Comparison of ENCODE assay signal across 1 cellular context in the genomic region with DNA sequence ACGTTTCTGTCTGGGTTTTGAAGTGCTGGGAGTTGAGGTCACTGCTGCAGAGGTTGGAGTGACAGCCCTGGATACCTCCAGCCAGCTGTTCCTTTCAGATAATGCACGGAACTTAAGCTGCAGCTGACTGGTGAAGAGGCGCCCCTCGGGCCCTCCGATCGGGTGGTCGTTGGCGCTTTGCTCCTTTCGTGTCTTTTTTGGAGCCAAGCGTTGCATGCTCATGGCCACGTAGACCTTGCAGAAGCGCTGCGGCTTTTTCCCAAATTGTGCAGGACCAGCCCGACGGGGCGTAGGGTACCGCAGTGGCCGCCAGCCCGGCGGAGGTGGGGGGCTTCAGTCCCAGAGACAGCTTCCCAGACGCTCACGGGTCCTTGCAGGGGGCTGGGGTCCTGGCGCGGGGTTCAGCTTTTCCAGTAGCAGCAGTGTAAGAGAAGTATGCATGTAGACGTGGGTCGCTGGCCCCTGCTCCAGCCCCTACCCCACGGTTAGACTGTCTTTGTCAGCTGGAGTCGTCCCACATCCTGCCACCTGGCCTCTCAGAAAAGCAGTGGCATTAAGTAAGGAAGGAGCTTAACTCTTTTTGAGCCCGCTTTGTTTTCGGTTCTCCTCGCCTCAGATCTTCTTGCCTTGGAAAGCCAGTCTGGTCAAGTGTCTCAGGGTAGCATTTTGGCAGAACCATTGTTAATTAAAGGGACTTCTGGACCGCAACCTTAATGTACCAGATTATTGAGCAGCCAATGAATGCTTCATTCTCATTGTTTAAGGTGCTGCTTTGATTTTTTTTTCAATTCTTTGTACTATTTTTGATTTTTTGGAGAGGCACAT.
TF ChIP-seq lines count a peak whose summit lies in the region.

No MANE protein-coding gene starts in this region.

TF ChIP-seq in GM12878, 131 proteins besides CTCF, POLR2A, EP300 and RAD21 (continued from another document):
- TF ChIP-seq, protein P1, sequence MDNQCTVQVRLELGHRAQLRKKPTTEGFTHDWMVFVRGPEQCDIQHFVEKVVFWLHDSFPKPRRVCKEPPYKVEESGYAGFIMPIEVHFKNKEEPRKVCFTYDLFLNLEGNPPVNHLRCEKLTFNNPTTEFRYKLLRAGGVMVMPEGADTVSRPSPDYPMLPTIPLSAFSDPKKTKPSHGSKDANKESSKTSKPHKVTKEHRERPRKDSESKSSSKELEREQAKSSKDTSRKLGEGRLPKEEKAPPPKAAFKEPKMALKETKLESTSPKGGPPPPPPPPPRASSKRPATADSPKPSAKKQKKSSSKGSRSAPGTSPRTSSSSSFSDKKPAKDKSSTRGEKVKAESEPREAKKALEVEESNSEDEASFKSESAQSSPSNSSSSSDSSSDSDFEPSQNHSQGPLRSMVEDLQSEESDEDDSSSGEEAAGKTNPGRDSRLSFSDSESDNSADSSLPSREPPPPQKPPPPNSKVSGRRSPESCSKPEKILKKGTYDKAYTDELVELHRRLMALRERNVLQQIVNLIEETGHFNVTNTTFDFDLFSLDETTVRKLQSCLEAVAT (IDR thresholded peaks at IDR 0.05), result peak; percentile 74; the same call in 1 of the 2 replicates
- no peak for TF ChIP-seq EGR1 (IDR thresholded peaks at IDR 0.05; ENCODE audit: borderline replicate concordance in 1 of 2, low read depth in 2 of 2, low read length in 2 of 2)
- no peak for TF ChIP-seq CBX5 (IDR thresholded peaks at IDR 0.05; ENCODE audit: low read depth)
- TF ChIP-seq, protein P2, sequence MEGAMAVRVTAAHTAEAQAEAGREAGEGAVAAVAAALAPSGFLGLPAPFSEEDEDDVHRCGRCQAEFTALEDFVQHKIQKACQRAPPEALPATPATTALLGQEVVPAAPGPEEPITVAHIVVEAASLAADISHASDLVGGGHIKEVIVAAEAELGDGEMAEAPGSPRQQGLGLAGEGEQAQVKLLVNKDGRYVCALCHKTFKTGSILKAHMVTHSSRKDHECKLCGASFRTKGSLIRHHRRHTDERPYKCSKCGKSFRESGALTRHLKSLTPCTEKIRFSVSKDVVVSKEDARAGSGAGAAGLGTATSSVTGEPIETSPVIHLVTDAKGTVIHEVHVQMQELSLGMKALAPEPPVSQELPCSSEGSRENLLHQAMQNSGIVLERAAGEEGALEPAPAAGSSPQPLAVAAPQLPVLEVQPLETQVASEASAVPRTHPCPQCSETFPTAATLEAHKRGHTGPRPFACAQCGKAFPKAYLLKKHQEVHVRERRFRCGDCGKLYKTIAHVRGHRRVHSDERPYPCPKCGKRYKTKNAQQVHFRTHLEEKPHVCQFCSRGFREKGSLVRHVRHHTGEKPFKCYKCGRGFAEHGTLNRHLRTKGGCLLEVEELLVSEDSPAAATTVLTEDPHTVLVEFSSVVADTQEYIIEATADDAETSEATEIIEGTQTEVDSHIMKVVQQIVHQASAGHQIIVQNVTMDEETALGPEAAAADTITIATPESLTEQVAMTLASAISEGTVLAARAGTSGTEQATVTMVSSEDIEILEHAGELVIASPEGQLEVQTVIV (IDR thresholded peaks at IDR 0.05; ENCODE audit: borderline replicate concordance, partially characterized antibody), result no peak
- 0 out of 2 replicates have a peak, but pooled peaks have one; percentile 10 for TF ChIP-seq SMAD5 (IDR thresholded peaks at IDR 0.05; ENCODE audit: low read depth)
- peak; percentile 40 for TF ChIP-seq POLR2AphosphoS5 (IDR thresholded peaks at IDR 0.05; ENCODE audit: low read length)
- TF ChIP-seq SREBF1 (IDR thresholded peaks at IDR 0.05; ENCODE audit: low read length), result no peak
